In genomic region chr9:94390427-94391098, GRCh38 we compare ENCODE assay signal across 7 cellular contexts.
A peak's percentile ranks its signal among the peaks of the same experiment; 100 is the strongest.
DNase-seq lines count a peak whose midpoint lies in the region; ATAC-seq, FAIRE-seq and TF ChIP-seq lines count a peak whose summit lies in the region.
"Not testable (repeated sequence)": the region's sequence is repeated elsewhere in the genome, so short reads cannot be mapped to it uniquely, and the experiment has no call there.

No MANE protein-coding gene starts in this region.

- CTCF ChIA-PET in RWPE1 (lab: Yijun Ruan, JAX), result not testable (repeated sequence)

- not testable (repeated sequence) for TF ChIP-seq POLR2A in GM12892 (IDR thresholded peaks at IDR 0.05; ENCODE audit: low read depth, low read length)

- not testable (repeated sequence) for H3K27ac Mint-ChIP-seq in activated naive CD8-positive, alpha-beta T cell
- H3K27ac Mint-ChIP-seq in naive B cell, result peak overlapping the region in 1 of 6 donors; percentile 11
- H3K27ac Mint-ChIP-seq in stimulated activated naive B cell treated with anti-CD40 and anti-IgM and Interleukin-4, amounts not matched to agents 10 μg/mL and 1 μg/mL and 100 μg/mL, for 72 hours, result peak overlapping the region; percentile 75

- TF ChIP-seq CTCF in RWPE1 (conservative IDR thresholded peaks at IDR 0.05; ENCODE audit: low read depth); bronchial epithelial cell (IDR thresholded peaks at IDR 0.05; ENCODE audit: insufficient read depth, low read length, severe bottlenecking): not testable (repeated sequence)

- H3K4me1 Mint-ChIP-seq in activated naive CD8-positive, alpha-beta T cell (ENCODE audit: low read depth), result peaks cover 30% of the 10 kb centered on the region
- peaks cover 16 to 32% (median 25%) of the 10 kb centered on the region in 3 donors for H3K4me1 Mint-ChIP-seq in naive B cell
- H3K4me1 Mint-ChIP-seq in stimulated activated naive B cell treated with anti-CD40 and anti-IgM and Interleukin-4, amounts not matched to agents 10 μg/mL and 1 μg/mL and 100 μg/mL, for 72 hours, result peaks cover 14 to 32% of the 10 kb centered on the region in 2 donors

- H3K4me3 ChIP-seq in bronchial epithelial cell (ENCODE audit: low read depth, low read length), result not testable (repeated sequence)

- not testable (repeated sequence) for H3K27me3 ChIP-seq in bronchial epithelial cell (ENCODE audit: control insufficient read depth, insufficient read depth, low read length)

- not testable (repeated sequence) for DNase-seq in GM12892 (ENCODE audit: insufficient read length); naive B cell; stimulated activated naive B cell treated with anti-CD40 and anti-IgM and Interleukin-4, amounts not matched to agents 10 μg/mL and 1 μg/mL and 100 μg/mL, for 72 hours
- DNase-seq in RWPE1 (ENCODE audit: low spot score) (peak; percentile 16), bronchial epithelial cell (ENCODE audit: low read depth) (peak; percentile 66)

- H3K27ac ChIP-seq in RWPE1, result not testable (repeated sequence)

- H3K36me3 ChIP-seq in bronchial epithelial cell (ENCODE audit: control insufficient read depth, insufficient read depth, low read length), result not testable (repeated sequence)

- peak; percentile 85 for ATAC-seq in esophagus mucosa
- ATAC-seq in naive B cell (ENCODE audit: low read depth in 2 of 2), result peak in 1 of 2 donors; percentile 37
- ATAC-seq in stimulated activated naive B cell treated with anti-CD40 and anti-IgM and Interleukin-4, amounts not matched to agents 10 μg/mL and 1 μg/mL and 100 μg/mL, for 72 hours (replicated peaks), result peak in 1 of 2 donors; percentile 29

- H3K4me3 Mint-ChIP-seq in activated naive CD8-positive, alpha-beta T cell, result peak overlapping the region; percentile 1
- H3K4me3 Mint-ChIP-seq in naive B cell, result peak overlapping the region in 6 of 8 donors; percentile 1 to 84 (median 32)
- H3K4me3 Mint-ChIP-seq in stimulated activated naive B cell treated with anti-CD40 and anti-IgM and Interleukin-4, amounts not matched to agents 10 μg/mL and 1 μg/mL and 100 μg/mL, for 72 hours, result peak overlapping the region in 1 of 2 donors; percentile 5

- H3K27me3 Mint-ChIP-seq in activated naive CD8-positive, alpha-beta T cell; naive B cell; stimulated activated naive B cell treated with anti-CD40 and anti-IgM and Interleukin-4, amounts not matched to agents 10 μg/mL and 1 μg/mL and 100 μg/mL, for 72 hours: not testable (repeated sequence)

- H3K9me3 Mint-ChIP-seq in activated naive CD8-positive, alpha-beta T cell (ENCODE audit: low read depth); naive B cell; stimulated activated naive B cell treated with anti-CD40 and anti-IgM and Interleukin-4, amounts not matched to agents 10 μg/mL and 1 μg/mL and 100 μg/mL, for 72 hours: not testable (repeated sequence)

- FAIRE-seq in GM12892 (lab: Jason Lieb, UNC), result peak; percentile 68
- peak; percentile 79 for FAIRE-seq in bronchial epithelial cell (lab: Jason Lieb, UNC)

- POLR2A ChIA-PET in RWPE1 (lab: Yijun Ruan, JAX; ENCODE audit: low non-redundant PET), result not testable (repeated sequence)

- H3K36me3 Mint-ChIP-seq in activated naive CD8-positive, alpha-beta T cell; naive B cell; stimulated activated naive B cell treated with anti-CD40 and anti-IgM and Interleukin-4, amounts not matched to agents 10 μg/mL and 1 μg/mL and 100 μg/mL, for 72 hours: not testable (repeated sequence)
